In the genomic region with DNA sequence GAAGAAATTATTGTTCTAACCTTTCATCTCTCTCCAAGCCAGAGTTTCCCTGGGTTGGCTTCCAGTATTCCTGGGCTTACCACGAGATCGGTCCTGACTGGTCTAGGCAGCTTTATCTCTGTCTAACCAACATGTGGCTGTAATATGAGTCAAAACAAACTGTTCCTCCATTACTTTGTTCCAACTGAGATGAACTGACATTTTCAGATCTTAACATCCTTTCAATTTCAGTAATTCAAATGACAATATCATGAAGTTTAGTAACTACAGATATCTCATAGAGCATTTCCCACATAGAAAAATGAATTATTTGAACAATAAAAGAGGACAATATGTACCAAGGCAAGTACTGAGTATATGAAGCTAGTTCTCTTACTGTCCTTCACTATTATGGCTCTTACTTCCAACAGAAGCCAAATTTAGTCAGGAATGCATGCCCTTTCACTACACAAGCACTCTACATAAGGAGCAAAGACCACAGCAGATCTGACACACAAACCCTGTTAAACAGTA, we compare ENCODE assay signal across 9 cellular contexts. TPM values are rescaled to one million over a fixed set of nuclear protein-coding genes. Genes with fewer than 3 reads are reported as not detected.
DNase-seq lines count a peak whose midpoint lies in the region; ATAC-seq and TF ChIP-seq lines count a peak whose summit lies in the region.
"Had no signal": no experiment of that assay in that cellular context is flagged by ENCODE, and none has a peak within 500 bp of the region (broad histone marks: within the 10 kb centered on the region; RNA-seq: fewer than 3 reads in every experiment).

No MANE protein-coding gene starts in this region.

- H3K36me3 ChIP-seq in heart right ventricle: peaks cover 0 to 13% (median 0%) of the 10 kb centered on the region in 9 donors
- H3K36me3 ChIP-seq in thoracic aorta: peaks cover 6% of the 10 kb centered on the region
- no peaks in the 10 kb centered on the region for H3K36me3 ChIP-seq in lower lobe of right lung

- DNase-seq in activated CD4-positive, alpha-beta memory T cell treated with anti-CD3 and anti-CD28 coated beads for 36 hours: peak; percentile 51
- DNase-seq in activated CD4-positive, alpha-beta memory T cell treated with anti-CD3 and anti-CD28 coated beads, Interleukin-2, amount 10 ng/mL, durations not matched to agents 7 days and 5 days: no peak
- DNase-seq in UCSD-AML1 (lab: John Stamatoyannopoulos, UW; ENCODE audit: unreplicated experiment) (peak; percentile 9), heart right ventricle (peak in 1 of 2 donors; percentile 23), thoracic aorta (ENCODE audit: low spot score) (no peak), C1 segment of cervical spinal cord (lab: John Stamatoyannopoulos, UW) (no peak), lower lobe of right lung (no peak)
- no peak for DNase-seq in activated CD8-positive, alpha-beta memory T cell treated with anti-CD3 and anti-CD28 coated beads for 24 hours

- TF ChIP-seq CTCF in heart right ventricle (IDR thresholded peaks at IDR 0.05) (no peak), thoracic aorta (IDR thresholded peaks at IDR 0.05) (no peak), lower lobe of right lung (IDR thresholded peaks at IDR 0.05) (no peak)

- peak overlapping the region; percentile 37 to 81 (median 76) for H3K27ac ChIP-seq in heart right ventricle
- H3K27ac ChIP-seq in thoracic aorta: peak overlapping the region; percentile 50 to 59
- H3K27ac ChIP-seq in lower lobe of right lung: no peak overlapping the region
- H3K27ac ChIP-seq: BLaER1 had no signal

- no peaks in the 10 kb centered on the region for H3K27me3 Mint-ChIP-seq in activated CD4-positive, alpha-beta memory T cell treated with anti-CD3 and anti-CD28 coated beads for 36 hours
- H3K27me3 Mint-ChIP-seq in activated CD4-positive, alpha-beta memory T cell treated with anti-CD3 and anti-CD28 coated beads, Interleukin-2, amount 10 ng/mL, durations not matched to agents 7 days and 5 days: no peaks in the 10 kb centered on the region

- H3K9me3 Mint-ChIP-seq in activated CD4-positive, alpha-beta memory T cell treated with anti-CD3 and anti-CD28 coated beads for 36 hours: no peaks in the 10 kb centered on the region
- H3K9me3 Mint-ChIP-seq in activated CD4-positive, alpha-beta memory T cell treated with anti-CD3 and anti-CD28 coated beads, Interleukin-2, amount 10 ng/mL, durations not matched to agents 7 days and 5 days: peaks cover 3% of the 10 kb centered on the region

- H3K4me1 Mint-ChIP-seq in activated CD4-positive, alpha-beta memory T cell treated with anti-CD3 and anti-CD28 coated beads for 36 hours (ENCODE audit: low read depth): peaks cover 31% of the 10 kb centered on the region
- H3K4me1 Mint-ChIP-seq in activated CD4-positive, alpha-beta memory T cell treated with anti-CD3 and anti-CD28 coated beads, Interleukin-2, amount 10 ng/mL, durations not matched to agents 7 days and 5 days: peaks cover 42% of the 10 kb centered on the region

- WGBS in heart right ventricle, 2 donors: 18 to 21% methylated on average over 2 of the region's 2 CpGs

- ATAC-seq in heart right ventricle: peak; percentile 70 to 96 (median 86)
- no peak for ATAC-seq in thoracic aorta (ENCODE audit: insufficient number of reproducible peaks, low FRiP score, low read depth)
- ATAC-seq in lower lobe of right lung: no peak

- POLR2A ChIA-PET in activated CD4-positive, alpha-beta memory T cell treated with anti-CD3 and anti-CD28 coated beads for 36 hours (lab: Charles Lee): interaction anchor here (1.1 kb wide), 1 partner anchor 44 kb away, joined by 3 read pairs; the partner anchor contains the start of gene HAT1
- POLR2A ChIA-PET in activated CD4-positive, alpha-beta memory T cell treated with anti-CD3 and anti-CD28 coated beads, Interleukin-2, amount 10 ng/mL, durations not matched to agents 7 days and 5 days (lab: Charles Lee): interaction anchor here (1.8 kb wide), 1 partner anchor 15 kb away, joined by 8 read pairs; the partner anchor contains the start of gene SLC25A12

- CTCF ChIA-PET in activated CD4-positive, alpha-beta memory T cell treated with anti-CD3 and anti-CD28 coated beads for 36 hours (lab: Charles Lee): no interaction called here
- CTCF ChIA-PET in activated CD4-positive, alpha-beta memory T cell treated with anti-CD3 and anti-CD28 coated beads, Interleukin-2, amount 10 ng/mL, durations not matched to agents 7 days and 5 days (lab: Charles Lee): no interaction called here

- H3K27me3 ChIP-seq in heart right ventricle: no peaks in the 10 kb centered on the region
- no peaks in the 10 kb centered on the region for H3K27me3 ChIP-seq in thoracic aorta (replicated peaks; ENCODE audit: insufficient read depth)
- no peaks in the 10 kb centered on the region for H3K27me3 ChIP-seq in lower lobe of right lung (ENCODE audit: low read depth)
- H3K27me3 ChIP-seq: BLaER1 had no signal

- H3K9me3 ChIP-seq in heart right ventricle (no peaks in the 10 kb centered on the region), thoracic aorta (no peaks in the 10 kb centered on the region), lower lobe of right lung (no peaks in the 10 kb centered on the region)

- peak overlapping the region; percentile 40 for H3K27ac Mint-ChIP-seq in activated CD4-positive, alpha-beta memory T cell treated with anti-CD3 and anti-CD28 coated beads for 36 hours
- H3K27ac Mint-ChIP-seq in activated CD4-positive, alpha-beta memory T cell treated with anti-CD3 and anti-CD28 coated beads, Interleukin-2, amount 10 ng/mL, durations not matched to agents 7 days and 5 days: no peak overlapping the region

- no peak overlapping the region for H3K4me3 Mint-ChIP-seq in activated CD4-positive, alpha-beta memory T cell treated with anti-CD3 and anti-CD28 coated beads for 36 hours
- no peak overlapping the region for H3K4me3 Mint-ChIP-seq in activated CD4-positive, alpha-beta memory T cell treated with anti-CD3 and anti-CD28 coated beads, Interleukin-2, amount 10 ng/mL, durations not matched to agents 7 days and 5 days

- H3K36me3 Mint-ChIP-seq in activated CD4-positive, alpha-beta memory T cell treated with anti-CD3 and anti-CD28 coated beads for 36 hours: peaks cover 14% of the 10 kb centered on the region
- H3K36me3 Mint-ChIP-seq in activated CD4-positive, alpha-beta memory T cell treated with anti-CD3 and anti-CD28 coated beads, Interleukin-2, amount 10 ng/mL, durations not matched to agents 7 days and 5 days (ENCODE audit: low read depth): peaks cover 34% of the 10 kb centered on the region

- intact Hi-C loops in activated CD4-positive, alpha-beta memory T cell treated with anti-CD3 and anti-CD28 coated beads for 36 hours (cut with micrococcal nuclease): no loop called here
- intact Hi-C loops in heart right ventricle (cut with DNase I) (no loop called here), lower lobe of right lung (cut with DNase I) (no loop called here)

- H3K4me1 ChIP-seq in heart right ventricle (peaks cover 5 to 65% (median 37%) of the 10 kb centered on the region in 9 donors), thoracic aorta (ENCODE audit: control insufficient read depth in 1 of 2, low read depth in 2 of 2) (peaks cover 15 to 29% of the 10 kb centered on the region in 2 donors), lower lobe of right lung (no peaks in the 10 kb centered on the region)
- H3K4me1 ChIP-seq: BLaER1 had no signal

- H3K4me3 ChIP-seq in heart right ventricle: no peak overlapping the region
- peak overlapping the region; percentile 20 for H3K4me3 ChIP-seq in thoracic aorta
- H3K4me3 ChIP-seq in lower lobe of right lung: no peak overlapping the region
- H3K4me3 ChIP-seq: BLaER1 had no signal

RNA-seq across cellular contexts. Expression of gene SLC25A12, which starts 15.5 kb away (rescaled TPM):
- 10 to 100 TPM; 15.1 to 17.0 TPM for total RNA-seq in activated CD4-positive, alpha-beta memory T cell treated with anti-CD3 and anti-CD28 coated beads for 36 hours
- 10 to 100 TPM; 24.1 to 28.1 TPM for total RNA-seq in activated CD4-positive, alpha-beta memory T cell treated with anti-CD3 and anti-CD28 coated beads, Interleukin-2, amount 10 ng/mL, durations not matched to agents 7 days and 5 days
- total RNA-seq in heart right ventricle: 100 to 1,000 TPM in 9 of 10 donors, 10 to 100 TPM in 1; 86.4 to 169 (median 123) TPM
- 10 to 100 TPM; 37.5 to 37.6 TPM for polyA plus RNA-seq in heart right ventricle
- 10 to 100 TPM; 27.2 to 39.3 TPM for total RNA-seq in thoracic aorta
- 10.8 TPM for total RNA-seq in lower lobe of right lung

RNA-seq across cellular contexts. Expression of gene HAT1, which starts 43.7 kb away (rescaled TPM):
- 10 to 100 TPM; 86.2 to 90.8 TPM for total RNA-seq in activated CD4-positive, alpha-beta memory T cell treated with anti-CD3 and anti-CD28 coated beads for 36 hours
- total RNA-seq in activated CD4-positive, alpha-beta memory T cell treated with anti-CD3 and anti-CD28 coated beads, Interleukin-2, amount 10 ng/mL, durations not matched to agents 7 days and 5 days: 10 to 100 TPM; 59.4 to 59.5 TPM
- total RNA-seq in heart right ventricle (10 to 100 TPM; 25.0 to 45.5 (median 36.6) TPM), thoracic aorta (10 to 100 TPM; 17.3 to 25.3 TPM), lower lobe of right lung (26.5 TPM)
- polyA plus RNA-seq in heart right ventricle: 10 to 100 TPM in 1 of 2 donors, 1 to 10 TPM in 1; 6.2 to 40.1 TPM

Comparison
In these comparisons a context has a peak if more than half of its experiments do, and no peak if none do; other contexts are left out.
1. DNase-seq: peak in activated CD4-positive, alpha-beta memory T cell treated with anti-CD3 and anti-CD28 coated beads for 36 hours (single experiment) and UCSD-AML1 (single experiment); none in activated CD4-positive, alpha-beta memory T cell treated with anti-CD3 and anti-CD28 coated beads, Interleukin-2, amount 10 ng/mL, durations not matched to agents 7 days and 5 days (single experiment), thoracic aorta (single experiment), activated CD8-positive, alpha-beta memory T cell treated with anti-CD3 and anti-CD28 coated beads for 24 hours (single experiment), C1 segment of cervical spinal cord (0 of 14) and lower lobe of right lung (single experiment).
2. ATAC-seq: peak in heart right ventricle (8 of 8); none in thoracic aorta (single experiment) and lower lobe of right lung (0 of 2).